ENCODE assay signal across 1 cellular context in the genomic region with DNA sequence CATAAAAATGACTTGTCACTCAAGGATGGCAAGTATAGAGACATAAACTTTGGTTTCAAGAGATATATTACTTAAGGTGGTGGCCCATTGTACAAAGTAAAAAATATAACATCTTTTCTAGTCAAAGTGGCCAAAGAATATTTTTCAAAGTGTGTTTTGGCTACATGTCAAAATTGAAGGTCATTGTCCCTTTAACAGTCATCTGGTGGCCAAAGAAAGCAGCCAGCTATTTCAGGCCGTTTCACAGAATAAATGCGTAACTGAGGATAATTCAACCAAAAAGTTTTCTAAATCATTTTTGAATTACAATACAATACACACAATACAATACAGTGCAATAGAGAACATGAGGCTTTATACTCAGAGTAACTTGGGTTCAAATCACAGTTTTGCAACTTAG.
TF ChIP-seq lines count a peak whose summit lies in the region.

No MANE protein-coding gene starts in this region.

TF ChIP-seq in liver, 16 proteins besides CTCF, POLR2A, EP300 and RAD21 (continued from another document):
- TF ChIP-seq, protein P1, sequence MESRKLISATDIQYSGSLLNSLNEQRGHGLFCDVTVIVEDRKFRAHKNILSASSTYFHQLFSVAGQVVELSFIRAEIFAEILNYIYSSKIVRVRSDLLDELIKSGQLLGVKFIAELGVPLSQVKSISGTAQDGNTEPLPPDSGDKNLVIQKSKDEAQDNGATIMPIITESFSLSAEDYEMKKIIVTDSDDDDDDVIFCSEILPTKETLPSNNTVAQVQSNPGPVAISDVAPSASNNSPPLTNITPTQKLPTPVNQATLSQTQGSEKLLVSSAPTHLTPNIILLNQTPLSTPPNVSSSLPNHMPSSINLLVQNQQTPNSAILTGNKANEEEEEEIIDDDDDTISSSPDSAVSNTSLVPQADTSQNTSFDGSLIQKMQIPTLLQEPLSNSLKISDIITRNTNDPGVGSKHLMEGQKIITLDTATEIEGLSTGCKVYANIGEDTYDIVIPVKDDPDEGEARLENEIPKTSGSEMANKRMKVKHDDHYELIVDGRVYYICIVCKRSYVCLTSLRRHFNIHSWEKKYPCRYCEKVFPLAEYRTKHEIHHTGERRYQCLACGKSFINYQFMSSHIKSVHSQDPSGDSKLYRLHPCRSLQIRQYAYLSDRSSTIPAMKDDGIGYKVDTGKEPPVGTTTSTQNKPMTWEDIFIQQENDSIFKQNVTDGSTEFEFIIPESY (IDR thresholded peaks at IDR 0.05) = no peak
- TF ChIP-seq YY1 (IDR thresholded peaks at IDR 0.05) (peak; percentile 4), FOXA1 (IDR thresholded peaks at IDR 0.05) (no peak), RXRA (IDR thresholded peaks at IDR 0.05) (peak; percentile 61 to 66), SP1 (IDR thresholded peaks at IDR 0.05) (no peak), FOXA2 (IDR thresholded peaks at IDR 0.05) (no peak)
TF ChIP-seq in liver: peak in this region for 2.
